8 cellular contexts compared by ENCODE assay signal in the genomic region with DNA sequence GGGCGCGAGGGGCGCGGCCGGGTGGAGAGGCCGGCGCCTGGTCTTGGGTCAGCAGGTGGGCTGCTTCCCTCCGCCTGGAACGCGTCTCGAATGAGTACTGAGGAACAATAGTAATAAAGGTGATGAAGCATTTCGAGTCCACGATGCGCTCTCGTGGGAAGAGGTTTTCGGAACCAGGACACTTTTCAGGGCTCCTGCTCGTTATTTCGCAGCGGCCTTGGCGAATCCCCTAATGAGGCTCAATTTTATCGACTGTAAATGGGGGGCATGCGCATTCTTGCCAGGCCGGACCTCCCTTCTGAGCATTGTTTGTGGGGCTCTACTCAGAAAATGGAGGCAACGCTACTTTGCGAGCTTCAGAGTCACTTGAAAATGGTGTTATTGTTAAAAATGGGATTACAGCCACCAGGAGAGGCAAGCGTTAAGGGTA. TPM values are rescaled to one million over a fixed set of nuclear protein-coding genes. Genes with fewer than 3 reads are reported as not detected.
DNase-seq lines count a peak whose midpoint lies in the region; FAIRE-seq and TF ChIP-seq lines count a peak whose summit lies in the region.

No MANE protein-coding gene starts in this region.

- TF ChIP-seq CTCF in kidney (IDR thresholded peaks at IDR 0.05; ENCODE audit: borderline replicate concordance, extremely low read depth, insufficient read depth): no peak
- no peak for TF ChIP-seq CTCF in thyroid gland (IDR thresholded peaks at IDR 0.05)
- no peak for TF ChIP-seq CTCF in GM20000 (IDR thresholded peaks at IDR 0.05; ENCODE audit: extremely low read depth, missing control alignments)

- peak overlapping the region; percentile 100 for H3K27ac Mint-ChIP-seq in activated CD4-positive, alpha-beta T cell treated with anti-CD3 and anti-CD28 coated beads, Interleukin-2, amount 10 ng/mL, durations not matched to agents 7 days and 5 days
- peak overlapping the region; percentile 100 for H3K27ac Mint-ChIP-seq in activated T-helper 2 cell treated with anti-CD3 and anti-CD28 coated beads, Interferon-gamma antibody, Interleukin-2, Interleukin-4, amounts not matched to agents 10 μg/mL and 5 μg/mL and 100 μg/mL, durations not matched to agents 14 hours and 24 hours and 36 hours

- CTCF ChIA-PET in activated CD4-positive, alpha-beta T cell treated with anti-CD3 and anti-CD28 coated beads, Interleukin-2, amount 10 ng/mL, durations not matched to agents 7 days and 5 days (lab: Charles Lee): no interaction called here

- no peak for DNase-seq in activated CD4-positive, alpha-beta T cell treated with anti-CD3 and anti-CD28 coated beads, Interleukin-2, amount 10 ng/mL, durations not matched to agents 7 days and 5 days
- DNase-seq in activated CD4-positive, alpha-beta T cell treated with anti-CD3 and anti-CD28 coated beads for 48 hours: no peak
- DNase-seq in activated T-helper 2 cell treated with anti-CD3 and anti-CD28 coated beads, Interferon-gamma antibody, Interleukin-2, Interleukin-4, amounts not matched to agents 10 μg/mL and 5 μg/mL and 100 μg/mL, durations not matched to agents 14 hours and 24 hours and 36 hours (ENCODE audit: low spot score): no peak
- DNase-seq in kidney (no peak), thyroid gland (no peak), A172 (ENCODE audit: low spot score) (no peak), GM20000 (ENCODE audit: low spot score) (no peak)
- DNase-seq in activated CD8-positive, alpha-beta memory T cell treated with anti-CD3 and anti-CD28 coated beads, Interleukin-2, amount 50 U/mL, for 48 hours: no peak

- H3K4me1 Mint-ChIP-seq in activated CD4-positive, alpha-beta T cell treated with anti-CD3 and anti-CD28 coated beads, Interleukin-2, amount 10 ng/mL, durations not matched to agents 7 days and 5 days: peaks cover 42% of the 10 kb centered on the region
- H3K4me1 Mint-ChIP-seq in activated T-helper 2 cell treated with anti-CD3 and anti-CD28 coated beads, Interferon-gamma antibody, Interleukin-2, Interleukin-4, amounts not matched to agents 10 μg/mL and 5 μg/mL and 100 μg/mL, durations not matched to agents 14 hours and 24 hours and 36 hours (ENCODE audit: low read depth): peaks cover 36% of the 10 kb centered on the region

- 0 to 3% methylated on average over 24 to 26 of the region's 26 CpGs for WGBS in thyroid gland, 2 donors

- peak overlapping the region; percentile 95 to 97 for H3K4me3 ChIP-seq in kidney (ENCODE audit: low read length in 2 of 2)
- H3K4me3 ChIP-seq in thyroid gland (replicated peaks in 1 of 3): peak overlapping the region; percentile 51 to 81 (median 53)

- H3K9me3 ChIP-seq in kidney (ENCODE audit: control insufficient read depth in 1 of 2, low read length in 2 of 2): no peaks in the 10 kb centered on the region
- H3K9me3 ChIP-seq in thyroid gland: no peaks in the 10 kb centered on the region

- peaks cover 6 to 14% of the 10 kb centered on the region in 2 donors for H3K4me1 ChIP-seq in kidney (ENCODE audit: control insufficient read depth in 1 of 2, insufficient read depth in 1 of 2, low read depth in 1 of 2, low read length in 2 of 2)
- H3K4me1 ChIP-seq in thyroid gland: peaks cover 18% of the 10 kb centered on the region in 2 donors

- H3K36me3 ChIP-seq in kidney (ENCODE audit: control insufficient read depth in 1 of 2, insufficient read depth in 2 of 2, low read length in 2 of 2) (peaks cover 6 to 14% of the 10 kb centered on the region in 2 donors), thyroid gland (peaks cover 18 to 19% of the 10 kb centered on the region in 2 donors)

- peak overlapping the region; percentile 84 to 93 for H3K9ac ChIP-seq in kidney (ENCODE audit: low read length in 2 of 2)

- H3K27ac ChIP-seq in kidney (ENCODE audit: low read depth in 2 of 2, low read length in 2 of 2) (peak overlapping the region; percentile 65 to 79), thyroid gland (peak overlapping the region; percentile 21 to 47 (median 25))

- POLR2A ChIA-PET in activated CD4-positive, alpha-beta T cell treated with anti-CD3 and anti-CD28 coated beads, Interleukin-2, amount 10 ng/mL, durations not matched to agents 7 days and 5 days (lab: Charles Lee): interaction anchor here (1.1 kb wide), 1 partner anchor 37 kb away, joined by 3 read pairs; no protein-coding TSS in a partner anchor

- no peak for TF ChIP-seq POLR2A in thyroid gland (IDR thresholded peaks at IDR 0.05)

- intact Hi-C loops in activated T-helper 2 cell treated with anti-CD3 and anti-CD28 coated beads, Interferon-gamma antibody, Interleukin-2, Interleukin-4, amounts not matched to agents 10 μg/mL and 5 μg/mL and 100 μg/mL, durations not matched to agents 14 hours and 24 hours and 36 hours (cut with micrococcal nuclease): loop anchor here (1.0 to 5.0 kb wide), 7 partner anchors 117 to 824 kb away; a partner anchor contains a TSS
- intact Hi-C loops in kidney (cut with DNase I): no loop called here
- intact Hi-C loops in thyroid gland (cut with DNase I): no loop called here

- H3K36me3 Mint-ChIP-seq in activated CD4-positive, alpha-beta T cell treated with anti-CD3 and anti-CD28 coated beads, Interleukin-2, amount 10 ng/mL, durations not matched to agents 7 days and 5 days (ENCODE audit: low read depth): peaks cover 47% of the 10 kb centered on the region
- H3K36me3 Mint-ChIP-seq in activated T-helper 2 cell treated with anti-CD3 and anti-CD28 coated beads, Interferon-gamma antibody, Interleukin-2, Interleukin-4, amounts not matched to agents 10 μg/mL and 5 μg/mL and 100 μg/mL, durations not matched to agents 14 hours and 24 hours and 36 hours (ENCODE audit: low read depth): peaks cover 69% of the 10 kb centered on the region

- no peak for FAIRE-seq in kidney (lab: Jason Lieb, UNC)

- H3K9me3 Mint-ChIP-seq in activated CD4-positive, alpha-beta T cell treated with anti-CD3 and anti-CD28 coated beads, Interleukin-2, amount 10 ng/mL, durations not matched to agents 7 days and 5 days: no peaks in the 10 kb centered on the region
- no peaks in the 10 kb centered on the region for H3K9me3 Mint-ChIP-seq in activated T-helper 2 cell treated with anti-CD3 and anti-CD28 coated beads, Interferon-gamma antibody, Interleukin-2, Interleukin-4, amounts not matched to agents 10 μg/mL and 5 μg/mL and 100 μg/mL, durations not matched to agents 14 hours and 24 hours and 36 hours

- H3K27me3 ChIP-seq in thyroid gland: no peaks in the 10 kb centered on the region

- H3K27me3 Mint-ChIP-seq in activated CD4-positive, alpha-beta T cell treated with anti-CD3 and anti-CD28 coated beads, Interleukin-2, amount 10 ng/mL, durations not matched to agents 7 days and 5 days: no peaks in the 10 kb centered on the region
- H3K27me3 Mint-ChIP-seq in activated T-helper 2 cell treated with anti-CD3 and anti-CD28 coated beads, Interferon-gamma antibody, Interleukin-2, Interleukin-4, amounts not matched to agents 10 μg/mL and 5 μg/mL and 100 μg/mL, durations not matched to agents 14 hours and 24 hours and 36 hours (ENCODE audit: low read depth): no peaks in the 10 kb centered on the region

- peak overlapping the region; percentile 98 for H3K4me3 Mint-ChIP-seq in activated CD4-positive, alpha-beta T cell treated with anti-CD3 and anti-CD28 coated beads, Interleukin-2, amount 10 ng/mL, durations not matched to agents 7 days and 5 days
- H3K4me3 Mint-ChIP-seq in activated T-helper 2 cell treated with anti-CD3 and anti-CD28 coated beads, Interferon-gamma antibody, Interleukin-2, Interleukin-4, amounts not matched to agents 10 μg/mL and 5 μg/mL and 100 μg/mL, durations not matched to agents 14 hours and 24 hours and 36 hours (ENCODE audit: low read depth): peak overlapping the region; percentile 99

RNA-seq across cellular contexts. Expression of a gene that starts 1.2 kb away (rescaled TPM):
- total RNA-seq in activated CD4-positive, alpha-beta T cell treated with anti-CD3 and anti-CD28 coated beads, Interleukin-2, amount 10 ng/mL, durations not matched to agents 7 days and 5 days: 10 to 100 TPM; 57.0 to 67.4 TPM
- 48.2 and 48.3 TPM in 2 replicates for total RNA-seq in activated T-helper 2 cell treated with anti-CD3 and anti-CD28 coated beads, Interferon-gamma antibody, Interleukin-2, Interleukin-4, amounts not matched to agents 10 μg/mL and 5 μg/mL and 100 μg/mL, durations not matched to agents 14 hours and 24 hours and 36 hours
- total RNA-seq in kidney (43.6 TPM), thyroid gland (10 to 100 TPM; 55.1 to 97.8 (median 60.0) TPM)
- polyA plus RNA-seq in kidney (ENCODE audit: insufficient read depth, low read depth, low replicate concordance): 3.5 TPM
- total RNA-seq in A172 (2014; rRNA removed; shearing (Covaris generic)): 20.3 and 24.4 TPM in 2 replicates
